In the genomic region with DNA sequence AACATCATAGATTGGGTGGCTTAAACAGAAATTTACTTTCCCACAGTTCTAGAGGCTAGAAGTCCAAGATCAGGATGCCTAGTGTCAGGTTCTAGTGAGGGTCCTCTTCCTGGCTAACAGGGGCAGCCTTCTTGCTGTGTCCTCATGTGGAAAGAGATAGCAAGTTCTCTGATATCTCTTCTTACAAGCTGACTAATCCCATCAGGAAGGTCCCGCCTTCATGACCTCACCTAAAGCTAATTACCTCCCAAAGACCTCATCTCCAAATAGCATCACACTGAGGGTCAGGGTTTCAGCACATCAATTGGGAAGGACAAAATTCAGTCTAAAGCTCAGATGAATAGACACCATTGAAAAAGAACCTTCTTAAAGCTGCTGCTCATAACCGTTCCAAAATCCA, we compare ENCODE assay signal across 1 cellular context.
TF ChIP-seq lines count a peak whose summit lies in the region.

No MANE protein-coding gene starts in this region.

TF ChIP-seq in HEK293, 187 proteins besides CTCF, POLR2A, EP300 and RAD21 (continued from another document):
- TF ChIP-seq, protein P1, sequence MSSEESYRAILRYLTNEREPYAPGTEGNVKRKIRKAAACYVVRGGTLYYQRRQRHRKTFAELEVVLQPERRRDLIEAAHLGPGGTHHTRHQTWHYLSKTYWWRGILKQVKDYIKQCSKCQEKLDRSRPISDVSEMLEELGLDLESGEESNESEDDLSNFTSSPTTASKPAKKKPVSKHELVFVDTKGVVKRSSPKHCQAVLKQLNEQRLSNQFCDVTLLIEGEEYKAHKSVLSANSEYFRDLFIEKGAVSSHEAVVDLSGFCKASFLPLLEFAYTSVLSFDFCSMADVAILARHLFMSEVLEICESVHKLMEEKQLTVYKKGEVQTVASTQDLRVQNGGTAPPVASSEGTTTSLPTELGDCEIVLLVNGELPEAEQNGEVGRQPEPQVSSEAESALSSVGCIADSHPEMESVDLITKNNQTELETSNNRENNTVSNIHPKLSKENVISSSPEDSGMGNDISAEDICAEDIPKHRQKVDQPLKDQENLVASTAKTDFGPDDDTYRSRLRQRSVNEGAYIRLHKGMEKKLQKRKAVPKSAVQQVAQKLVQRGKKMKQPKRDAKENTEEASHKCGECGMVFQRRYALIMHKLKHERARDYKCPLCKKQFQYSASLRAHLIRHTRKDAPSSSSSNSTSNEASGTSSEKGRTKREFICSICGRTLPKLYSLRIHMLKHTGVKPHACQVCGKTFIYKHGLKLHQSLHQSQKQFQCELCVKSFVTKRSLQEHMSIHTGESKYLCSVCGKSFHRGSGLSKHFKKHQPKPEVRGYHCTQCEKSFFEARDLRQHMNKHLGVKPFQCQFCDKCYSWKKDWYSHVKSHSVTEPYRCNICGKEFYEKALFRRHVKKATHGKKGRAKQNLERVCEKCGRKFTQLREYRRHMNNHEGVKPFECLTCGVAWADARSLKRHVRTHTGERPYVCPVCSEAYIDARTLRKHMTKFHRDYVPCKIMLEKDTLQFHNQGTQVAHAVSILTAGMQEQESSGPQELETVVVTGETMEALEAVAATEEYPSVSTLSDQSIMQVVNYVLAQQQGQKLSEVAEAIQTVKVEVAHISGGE (tag by site-specific recombination; conservative IDR thresholded peaks at IDR 0.05; ENCODE audit: low read depth): no peak
- TF ChIP-seq ZXDB (tag by site-specific recombination; IDR thresholded peaks at IDR 0.05) (no peak), ZNF335 (tag by site-specific recombination; conservative IDR thresholded peaks at IDR 0.05) (0 out of 2 replicates have a peak, but pooled peaks have one; percentile 34), ZNF239 (tag by site-specific recombination; IDR thresholded peaks at IDR 0.05) (no peak), ZBTB1 (tag by site-specific recombination; IDR thresholded peaks at IDR 0.05) (no peak), SCRT2 (tag by site-specific recombination; IDR thresholded peaks at IDR 0.05) (no peak), ZNF202 (tag by site-specific recombination; IDR thresholded peaks at IDR 0.05; ENCODE audit: borderline replicate concordance) (no peak), ZNF777 (tag by site-specific recombination; IDR thresholded peaks at IDR 0.05; ENCODE audit: borderline replicate concordance) (no peak), EGR2 (tag by site-specific recombination; IDR thresholded peaks at IDR 0.05; ENCODE audit: low read depth) (no peak), ZNF629 (tag by site-specific recombination; IDR thresholded peaks at IDR 0.05) (peak; percentile 60; the same call in 1 of the 2 replicates), ZNF473 (tag by site-specific recombination; IDR thresholded peaks at IDR 0.05) (no peak), ZNF184 (tag by site-specific recombination; IDR thresholded peaks at IDR 0.05) (no peak), ZNF366 (tag by site-specific recombination; conservative IDR thresholded peaks at IDR 0.05) (0 out of 2 replicates have a peak, but pooled peaks have one; percentile 12), ZBTB21 (tag by site-specific recombination; IDR thresholded peaks at IDR 0.05) (peak; percentile 46; the same call in 1 of the 2 replicates), ZNF600 (tag by site-specific recombination; IDR thresholded peaks at IDR 0.05) (no peak), ZNF549 (tag by site-specific recombination; IDR thresholded peaks at IDR 0.05) (no peak), SP3 (tag by site-specific recombination; IDR thresholded peaks at IDR 0.05) (0 out of 2 replicates have a peak, but pooled peaks have one; percentile 14), HOXC10 (CRISPR knock-in tag; IDR thresholded peaks at IDR 0.05) (no peak), RBAK (tag by site-specific recombination; IDR thresholded peaks at IDR 0.05) (no peak), ZNF24 (tag by site-specific recombination; IDR thresholded peaks at IDR 0.05) (no peak), ZNF114 (tag by site-specific recombination; IDR thresholded peaks at IDR 0.05) (no peak), YY1 (tag by site-specific recombination; IDR thresholded peaks at IDR 0.05) (no peak), ZFP41 (tag by site-specific recombination; IDR thresholded peaks at IDR 0.05; ENCODE audit: borderline replicate concordance) (no peak), ZNF416 (tag by site-specific recombination; IDR thresholded peaks at IDR 0.05) (no peak), ZNF514 (tag by site-specific recombination; IDR thresholded peaks at IDR 0.05) (no peak)
- TF ChIP-seq, protein P2, sequence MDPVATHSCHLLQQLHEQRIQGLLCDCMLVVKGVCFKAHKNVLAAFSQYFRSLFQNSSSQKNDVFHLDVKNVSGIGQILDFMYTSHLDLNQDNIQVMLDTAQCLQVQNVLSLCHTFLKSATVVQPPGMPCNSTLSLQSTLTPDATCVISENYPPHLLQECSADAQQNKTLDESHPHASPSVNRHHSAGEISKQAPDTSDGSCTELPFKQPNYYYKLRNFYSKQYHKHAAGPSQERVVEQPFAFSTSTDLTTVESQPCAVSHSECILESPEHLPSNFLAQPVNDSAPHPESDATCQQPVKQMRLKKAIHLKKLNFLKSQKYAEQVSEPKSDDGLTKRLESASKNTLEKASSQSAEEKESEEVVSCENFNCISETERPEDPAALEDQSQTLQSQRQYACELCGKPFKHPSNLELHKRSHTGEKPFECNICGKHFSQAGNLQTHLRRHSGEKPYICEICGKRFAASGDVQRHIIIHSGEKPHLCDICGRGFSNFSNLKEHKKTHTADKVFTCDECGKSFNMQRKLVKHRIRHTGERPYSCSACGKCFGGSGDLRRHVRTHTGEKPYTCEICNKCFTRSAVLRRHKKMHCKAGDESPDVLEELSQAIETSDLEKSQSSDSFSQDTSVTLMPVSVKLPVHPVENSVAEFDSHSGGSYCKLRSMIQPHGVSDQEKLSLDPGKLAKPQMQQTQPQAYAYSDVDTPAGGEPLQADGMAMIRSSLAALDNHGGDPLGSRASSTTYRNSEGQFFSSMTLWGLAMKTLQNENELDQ (tag by site-specific recombination; IDR thresholded peaks at IDR 0.05; ENCODE audit: low read depth): no peak
- TF ChIP-seq, protein P3, sequence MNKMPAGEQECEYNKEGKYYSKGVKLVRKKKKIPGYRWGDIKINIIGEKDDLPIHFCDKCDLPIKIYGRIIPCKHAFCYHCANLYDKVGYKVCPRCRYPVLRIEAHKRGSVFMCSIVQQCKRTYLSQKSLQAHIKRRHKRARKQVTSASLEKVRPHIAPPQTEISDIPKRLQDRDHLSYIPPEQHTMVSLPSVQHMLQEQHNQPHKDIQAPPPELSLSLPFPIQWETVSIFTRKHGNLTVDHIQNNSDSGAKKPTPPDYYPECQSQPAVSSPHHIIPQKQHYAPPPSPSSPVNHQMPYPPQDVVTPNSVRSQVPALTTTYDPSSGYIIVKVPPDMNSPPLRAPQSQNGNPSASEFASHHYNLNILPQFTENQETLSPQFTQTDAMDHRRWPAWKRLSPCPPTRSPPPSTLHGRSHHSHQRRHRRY (tag by site-specific recombination; IDR thresholded peaks at IDR 0.05): no peak
- TF ChIP-seq, protein P4, sequence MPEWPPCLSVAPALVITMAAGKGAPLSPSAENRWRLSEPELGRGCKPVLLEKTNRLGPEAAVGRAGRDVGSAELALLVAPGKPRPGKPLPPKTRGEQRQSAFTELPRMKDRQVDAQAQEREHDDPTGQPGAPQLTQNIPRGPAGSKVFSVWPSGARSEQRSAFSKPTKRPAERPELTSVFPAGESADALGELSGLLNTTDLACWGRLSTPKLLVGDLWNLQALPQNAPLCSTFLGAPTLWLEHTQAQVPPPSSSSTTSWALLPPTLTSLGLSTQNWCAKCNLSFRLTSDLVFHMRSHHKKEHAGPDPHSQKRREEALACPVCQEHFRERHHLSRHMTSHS (tag by site-specific recombination; IDR thresholded peaks at IDR 0.05): no peak
- TF ChIP-seq, protein P5, sequence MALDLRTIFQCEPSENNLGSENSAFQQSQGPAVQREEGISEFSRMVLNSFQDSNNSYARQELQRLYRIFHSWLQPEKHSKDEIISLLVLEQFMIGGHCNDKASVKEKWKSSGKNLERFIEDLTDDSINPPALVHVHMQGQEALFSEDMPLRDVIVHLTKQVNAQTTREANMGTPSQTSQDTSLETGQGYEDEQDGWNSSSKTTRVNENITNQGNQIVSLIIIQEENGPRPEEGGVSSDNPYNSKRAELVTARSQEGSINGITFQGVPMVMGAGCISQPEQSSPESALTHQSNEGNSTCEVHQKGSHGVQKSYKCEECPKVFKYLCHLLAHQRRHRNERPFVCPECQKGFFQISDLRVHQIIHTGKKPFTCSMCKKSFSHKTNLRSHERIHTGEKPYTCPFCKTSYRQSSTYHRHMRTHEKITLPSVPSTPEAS (tag by site-specific recombination; IDR thresholded peaks at IDR 0.05): no peak
- TF ChIP-seq, protein P6, sequence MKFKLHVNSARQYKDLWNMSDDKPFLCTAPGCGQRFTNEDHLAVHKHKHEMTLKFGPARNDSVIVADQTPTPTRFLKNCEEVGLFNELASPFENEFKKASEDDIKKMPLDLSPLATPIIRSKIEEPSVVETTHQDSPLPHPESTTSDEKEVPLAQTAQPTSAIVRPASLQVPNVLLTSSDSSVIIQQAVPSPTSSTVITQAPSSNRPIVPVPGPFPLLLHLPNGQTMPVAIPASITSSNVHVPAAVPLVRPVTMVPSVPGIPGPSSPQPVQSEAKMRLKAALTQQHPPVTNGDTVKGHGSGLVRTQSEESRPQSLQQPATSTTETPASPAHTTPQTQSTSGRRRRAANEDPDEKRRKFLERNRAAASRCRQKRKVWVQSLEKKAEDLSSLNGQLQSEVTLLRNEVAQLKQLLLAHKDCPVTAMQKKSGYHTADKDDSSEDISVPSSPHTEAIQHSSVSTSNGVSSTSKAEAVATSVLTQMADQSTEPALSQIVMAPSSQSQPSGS (tag by site-specific recombination; IDR thresholded peaks at IDR 0.05; ENCODE audit: low read depth): 0 out of 2 replicates have a peak, but pooled peaks have one; percentile 10
- TF ChIP-seq, protein P7, sequence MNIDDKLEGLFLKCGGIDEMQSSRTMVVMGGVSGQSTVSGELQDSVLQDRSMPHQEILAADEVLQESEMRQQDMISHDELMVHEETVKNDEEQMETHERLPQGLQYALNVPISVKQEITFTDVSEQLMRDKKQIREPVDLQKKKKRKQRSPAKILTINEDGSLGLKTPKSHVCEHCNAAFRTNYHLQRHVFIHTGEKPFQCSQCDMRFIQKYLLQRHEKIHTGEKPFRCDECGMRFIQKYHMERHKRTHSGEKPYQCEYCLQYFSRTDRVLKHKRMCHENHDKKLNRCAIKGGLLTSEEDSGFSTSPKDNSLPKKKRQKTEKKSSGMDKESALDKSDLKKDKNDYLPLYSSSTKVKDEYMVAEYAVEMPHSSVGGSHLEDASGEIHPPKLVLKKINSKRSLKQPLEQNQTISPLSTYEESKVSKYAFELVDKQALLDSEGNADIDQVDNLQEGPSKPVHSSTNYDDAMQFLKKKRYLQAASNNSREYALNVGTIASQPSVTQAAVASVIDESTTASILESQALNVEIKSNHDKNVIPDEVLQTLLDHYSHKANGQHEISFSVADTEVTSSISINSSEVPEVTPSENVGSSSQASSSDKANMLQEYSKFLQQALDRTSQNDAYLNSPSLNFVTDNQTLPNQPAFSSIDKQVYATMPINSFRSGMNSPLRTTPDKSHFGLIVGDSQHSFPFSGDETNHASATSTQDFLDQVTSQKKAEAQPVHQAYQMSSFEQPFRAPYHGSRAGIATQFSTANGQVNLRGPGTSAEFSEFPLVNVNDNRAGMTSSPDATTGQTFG (tag by site-specific recombination; IDR thresholded peaks at IDR 0.05; ENCODE audit: borderline replicate concordance): no peak
